Comparison of ENCODE assay signal across 22 cellular contexts in the genomic region with DNA sequence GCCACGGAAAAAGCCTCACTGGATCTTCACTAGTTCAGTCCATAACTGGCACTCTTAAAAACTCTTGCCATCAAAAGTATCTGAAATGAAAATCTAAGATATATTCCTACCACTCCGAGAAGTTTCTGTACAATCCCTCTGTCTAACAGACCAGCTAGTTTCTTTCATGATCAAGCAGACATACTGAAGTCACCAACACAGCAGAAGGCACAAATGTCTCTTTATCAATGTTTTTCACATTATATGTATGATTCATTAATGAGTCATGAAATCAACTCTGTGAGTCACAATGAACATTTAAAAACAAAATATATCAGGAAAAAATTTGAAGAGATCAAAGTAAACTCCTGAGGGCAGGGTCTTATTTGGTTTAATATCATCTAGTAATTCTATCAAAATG. TPM values are rescaled to one million over a fixed set of nuclear protein-coding genes. Genes with fewer than 3 reads are reported as not detected.
DNase-seq lines count a peak whose midpoint lies in the region; ATAC-seq and TF ChIP-seq lines count a peak whose summit lies in the region.
"Had no signal": no experiment of that assay in that cellular context is flagged by ENCODE, and none has a peak within 500 bp of the region (broad histone marks: within the 10 kb centered on the region; RNA-seq: fewer than 3 reads in every experiment).

No MANE protein-coding gene starts in this region.

- H3K4me3 ChIP-seq in GM23248 (no peak overlapping the region), PC-9 (no peak overlapping the region)
- H3K4me3 ChIP-seq: HAP-1, heart right ventricle, mucosa of descending colon, skin epidermis, thyroid gland had no signal

- no peak for ATAC-seq in HG03520 (IDR thresholded peaks at IDR 0.05; ENCODE audit: unreplicated experiment)
- ATAC-seq: heart right ventricle, left ventricle myocardium superior, mucosa of descending colon had no signal

- 0 out of 2 replicates have a peak, but pooled peaks cover 6% of the 10 kb centered on the region for H3F3A ChIP-seq in GM23248 (ENCODE audit: insufficient read depth)
- peaks cover 2% of the 10 kb centered on the region; the same call in 1 of the 2 replicates for H3F3A ChIP-seq in PC-9 (ENCODE audit: insufficient read depth, low read depth)

- TF ChIP-seq CTCF in PC-9 (conservative IDR thresholded peaks at IDR 0.05) = no peak

- H2AFZ ChIP-seq in GM23248 = no peak overlapping the region
- H2AFZ ChIP-seq in PC-9 = no peak overlapping the region

- CTCF ChIA-PET in PC-9 (lab: Charles Lee) = interaction anchor here (0.6 to 0.7 kb wide), 2 partner anchors 18 to 142 kb away, joined by 3 read pairs; no protein-coding TSS in a partner anchor

- no peaks in the 10 kb centered on the region; the same call in 1 of the 2 replicates for H3K27me3 ChIP-seq in GM23248 (replicated peaks; ENCODE audit: insufficient read depth)
- H3K27me3 ChIP-seq in PC-9 (ENCODE audit: insufficient read depth, low read depth) = no peaks in the 10 kb centered on the region
- H3K27me3 ChIP-seq: heart right ventricle, thyroid gland had no signal

- H3K4me1 ChIP-seq in GM23248 (ENCODE audit: insufficient read depth) (no peaks in the 10 kb centered on the region; the same call in 1 of the 2 replicates), PC-9 (replicated peaks; ENCODE audit: insufficient read depth) (peaks cover 9% of the 10 kb centered on the region; the same call in 1 of the 2 replicates)
- H3K4me1 ChIP-seq: HAP-1, heart right ventricle, thyroid gland had no signal

- no peaks in the 10 kb centered on the region for H3K9me2 ChIP-seq in GM23248 (ENCODE audit: insufficient read depth)
- H3K9me2 ChIP-seq in PC-9 (ENCODE audit: insufficient read depth) = no peaks in the 10 kb centered on the region

- no peaks in the 10 kb centered on the region for H3K36me3 ChIP-seq in GM23248 (ENCODE audit: low read depth)
- no peaks in the 10 kb centered on the region for H3K36me3 ChIP-seq in PC-9 (ENCODE audit: low read depth)
- H3K36me3 ChIP-seq: HAP-1, heart right ventricle, thyroid gland had no signal

- H3K9ac ChIP-seq in GM23248 = no peak overlapping the region

- in situ Hi-C loops in GM23248 (cut with MboI) = no loop called here

- no peak overlapping the region for H3K27ac ChIP-seq in GM23248
- no peak overlapping the region for H3K27ac ChIP-seq in PC-9
- H3K27ac ChIP-seq: heart right ventricle, skin epidermis, thyroid gland had no signal

- H3K9me3 ChIP-seq in GM23248 (ENCODE audit: low read depth) = no peaks in the 10 kb centered on the region
- H3K9me3 ChIP-seq in PC-9 (ENCODE audit: insufficient read depth, low read depth) = 0 out of 2 replicates have a peak, but pooled peaks cover 7% of the 10 kb centered on the region
- H3K9me3 ChIP-seq: HAP-1, thyroid gland had no signal

- no TSS peak for BruUV-seq in PC-9 (replicated peaks; lab: Mats Ljungman, UMichigan)

- 71% methylated on average over 2 of the region's 2 CpGs for WGBS in GM23248 (ENCODE audit: low coverage in 1 of 2, low lambda C conversion rate in 2 of 2, missing lambda C conversion rate in 2 of 2), 2 experiments

- H3K4me2 ChIP-seq in GM23248 (ENCODE audit: unreplicated experiment) (no peak overlapping the region), PC-9 (peak overlapping the region; percentile 9; the same call in 1 of the 2 replicates)

- H3K79me2 ChIP-seq in GM23248 (ENCODE audit: insufficient read depth) (no peaks in the 10 kb centered on the region), PC-9 (ENCODE audit: low read depth) (no peaks in the 10 kb centered on the region)

- POLR2A ChIA-PET in PC-9 (lab: Charles Lee; ENCODE audit: unreplicated experiment) = interaction anchor here (0.6 kb wide), 1 partner anchor 140 kb away, joined by 3 read pairs; no protein-coding TSS in a partner anchor

- no peaks in the 10 kb centered on the region for H4K20me1 ChIP-seq in GM23248 (ENCODE audit: insufficient read depth)
- no peaks in the 10 kb centered on the region for H4K20me1 ChIP-seq in PC-9 (ENCODE audit: insufficient read depth)

- intact Hi-C loops in PC-9 (cut with micrococcal nuclease; ENCODE audit: unreplicated experiment) = no loop called here

- DNase-seq in GM23248 (peak; percentile 63), PC-9 (peak in 1 of 2 experiments; percentile 56), dermis blood vessel endothelial cell (peak; percentile 39), non-pigmented ciliary epithelial cell (ENCODE audit: low read depth) (peak; percentile 19), OCI-M2 (lab: John Stamatoyannopoulos, UW; ENCODE audit: unreplicated experiment) (no peak), NCI-H2196 (lab: John Stamatoyannopoulos, UW; ENCODE audit: unreplicated experiment) (no peak)
- DNase-seq: activated CD4-positive, alpha-beta T cell treated with anti-CD3 and anti-CD28 coated beads, Interleukin-2, amount 50 U/mL, for 1 hour; activated CD8-positive, alpha-beta memory T cell treated with anti-CD3 and anti-CD28 coated beads, Interleukin-2, amount 50 U/mL, for 48 hours; activated gamma-delta T cell; DND-41; heart right ventricle; left ventricle myocardium superior; mucosa of descending colon; NCI-H1417 treated with DMSO at 0.1 percent for 48 hours; NCI-H2171; SHP77; stimulated activated CD4-positive, alpha-beta T cell treated with anti-CD3 and anti-CD28 coated beads, Interleukin-2, amount 100 ng/mL, for 48 hours; stimulated activated naive CD4-positive, alpha-beta T cell treated with Interleukin-2 at 50 U/mL for 16 hours; thyroid gland had no signal

RNA-seq across cellular contexts. Expression of a gene that starts 50.8 kb away (rescaled TPM):
- 3.7 and 5.3 TPM in 2 replicates for total RNA-seq in GM23248 (2014; rRNA removed; shearing (Covaris generic))
- polyA plus RNA-seq in GM23248 (2016; fragmentation: Nextera tagmentation; extraction: Ambion mirVana) = 4.4 and 4.6 TPM in 2 replicates
- 3.6 and 3.9 TPM in 2 replicates for total RNA-seq in PC-9 (2021)
- 99.4 and 122 TPM in 2 replicates for total RNA-seq in dermis blood vessel endothelial cell

RNA-seq across cellular contexts. Expression of a gene that starts 52.1 kb away (rescaled TPM):
- total RNA-seq in GM23248 (2014; rRNA removed; shearing (Covaris generic)) = 1.4 and 2.7 TPM in 2 replicates
- 1.6 and 3.3 TPM in 2 replicates for polyA plus RNA-seq in GM23248 (2016; fragmentation: Nextera tagmentation; extraction: Ambion mirVana)
- total RNA-seq in PC-9 (2021) (34.5 and 34.6 TPM in 2 replicates), dermis blood vessel endothelial cell (24.0 and 30.0 TPM in 2 replicates)

Comparison
In these comparisons a context has a peak if more than half of its experiments do, and no peak if none do; other contexts are left out.
1. DNase-seq: peak in GM23248 (single experiment), dermis blood vessel endothelial cell (single experiment) and non-pigmented ciliary epithelial cell (single experiment); none in OCI-M2 (single experiment) and NCI-H2196 (single experiment).
2. RNA of a gene that starts 50.8 kb away (total RNA-seq): 99.4 to 122 TPM in dermis blood vessel endothelial cell; 3.7 to 5.3 TPM in GM23248 and 3.6 to 3.9 TPM in PC-9; every median in the first group is over 10 times any median in the second.